In genomic region chr6:19551611-19552010, GRCh38 we compare ENCODE assay signal across 27 cellular contexts.
"Had no signal": no experiment of that assay in that cellular context is flagged by ENCODE, and none has a peak within 500 bp of the region (broad histone marks: within the 10 kb centered on the region; RNA-seq: fewer than 3 reads in every experiment).

No MANE protein-coding gene starts in this region.

- H3K36me3 ChIP-seq: Peyer's patch, SJSA1 had no signal

- ATAC-seq: activated CD8-positive, alpha-beta memory T cell treated with anti-CD3 and anti-CD28 coated beads, Interleukin-2, amount 10 ng/mL, durations not matched to agents 7 days and 5 days; activated CD8-positive, alpha-beta T cell treated with anti-CD3 and anti-CD28 coated beads, Interleukin-2, amount 10 ng/mL, durations not matched to agents 7 days and 5 days; SK-N-SH treated with all-trans-retinoic acid at 6 μM for 48 hours; WTC11 had no signal

- H3K4me3 ChIP-seq: Peyer's patch, SJSA1 had no signal

- H3K4me1 ChIP-seq: Peyer's patch, SJSA1 had no signal

- DNase-seq: activated CD4-positive, alpha-beta T cell treated with anti-CD3 and anti-CD28 coated beads for 48 hours; activated CD4-positive, alpha-beta T cell treated with anti-CD3 and anti-CD28 coated beads, Interleukin-2, amount 50 U/mL, for 4 hours; activated CD4-positive, CD25-positive, alpha-beta regulatory T cell treated with anti-CD3 and anti-CD28 coated beads, Interleukin-2, amount 50 U/mL, for 72 hours; activated CD8-positive, alpha-beta memory T cell treated with anti-CD3 and anti-CD28 coated beads, Interleukin-2, amount 10 ng/mL, durations not matched to agents 7 days and 5 days; activated CD8-positive, alpha-beta T cell treated with anti-CD3 and anti-CD28 coated beads, Interleukin-2, amount 10 ng/mL, durations not matched to agents 7 days and 5 days; activated effector memory CD4-positive, alpha-beta T cell treated with Interleukin-2 at 50 U/mL for 16 hours; activated naive CD4-positive, alpha-beta T cell; activated T-cell treated with anti-CD3 and anti-CD28 coated beads, Interleukin-2, amount 50 U/mL, for 24 hours; aorta; KG1; MV-4-11; NCI-H1092 treated with DMSO at 0.1 percent for 48 hours; NCI-H1417 treated with DMSO at 0.1 percent for 48 hours; NCI-H1694; NCI-H2029; NCI-H2107; NCI-H2171 treated with DMSO at 0.1 percent for 48 hours; NCI-H345; NCI-H510A; NCI-H526 treated with DMSO at 0.1 percent for 48 hours; NCI-H82; OCI-M1; Peyer's patch; SHP77 had no signal

- H3K27me3 ChIP-seq: Peyer's patch had no signal

- H3K9me3 ChIP-seq: Peyer's patch, SJSA1 had no signal

- H3K27ac ChIP-seq: Peyer's patch, SJSA1 had no signal
